ENCODE assay signal across 11 cellular contexts in genomic region chr18:34223893-34224422, GRCh38. TPM values are rescaled to one million over a fixed set of nuclear protein-coding genes. Genes with fewer than 3 reads are reported as not detected.
DNase-seq lines count a peak whose midpoint lies in the region; ATAC-seq and TF ChIP-seq lines count a peak whose summit lies in the region.
"Had no signal": no experiment of that assay in that cellular context is flagged by ENCODE, and none has a peak within 500 bp of the region (broad histone marks: within the 10 kb centered on the region; RNA-seq: fewer than 3 reads in every experiment).

No MANE protein-coding gene starts in this region.

- H3K27me3 ChIP-seq in mammary epithelial cell (ENCODE audit: insufficient read depth, low read length) (peaks cover 47% of the 10 kb centered on the region), mesendoderm (ENCODE audit: insufficient read depth, low read length, poor library complexity) (peaks cover 2% of the 10 kb centered on the region)
- H3K27me3 ChIP-seq: BLaER1 had no signal

- ATAC-seq in activated CD4-positive, alpha-beta T cell treated with anti-CD3 and anti-CD28 coated beads for 36 hours: no peak
- no peak for ATAC-seq in HG02678 (IDR thresholded peaks at IDR 0.05; ENCODE audit: unreplicated experiment)
- ATAC-seq: effector memory CD8-positive, alpha-beta T cell had no signal

- H2BK5ac ChIP-seq in mesendoderm (ENCODE audit: low read length): no peak overlapping the region

- H3K18ac ChIP-seq in mesendoderm (ENCODE audit: low read length): no peak overlapping the region

- H3K4me1 Mint-ChIP-seq in activated CD4-positive, alpha-beta T cell treated with anti-CD3 and anti-CD28 coated beads, Interleukin-2, amount 10 ng/mL, durations not matched to agents 7 days and 5 days: no peaks in the 10 kb centered on the region
- H3K4me1 Mint-ChIP-seq in activated CD4-positive, alpha-beta T cell treated with anti-CD3 and anti-CD28 coated beads for 36 hours: peaks cover 2% of the 10 kb centered on the region
- H3K4me1 Mint-ChIP-seq in type B pancreatic cell (ENCODE audit: unreplicated experiment): peaks cover 17% of the 10 kb centered on the region

- H3K27ac ChIP-seq in mammary epithelial cell (ENCODE audit: insufficient read depth, low read depth, low read length): no peak overlapping the region
- H3K27ac ChIP-seq in mesendoderm (ENCODE audit: low read depth, low read length): no peak overlapping the region
- H3K27ac ChIP-seq: BLaER1 had no signal

- dilution Hi-C loops in mammary epithelial cell (cut with HindIII; ENCODE audit: low sequenced_read_pairs): no loop called here

- H3K79me2 ChIP-seq in mammary epithelial cell (ENCODE audit: insufficient read depth, low read length): no peaks in the 10 kb centered on the region
- no peaks in the 10 kb centered on the region for H3K79me2 ChIP-seq in mesendoderm (ENCODE audit: control insufficient read depth, insufficient read depth, low read length)

- H3K27ac Mint-ChIP-seq in activated CD4-positive, alpha-beta T cell treated with anti-CD3 and anti-CD28 coated beads, Interleukin-2, amount 10 ng/mL, durations not matched to agents 7 days and 5 days: peak overlapping the region; percentile 25
- no peak overlapping the region for H3K27ac Mint-ChIP-seq in activated CD4-positive, alpha-beta T cell treated with anti-CD3 and anti-CD28 coated beads for 36 hours
- H3K27ac Mint-ChIP-seq in type B pancreatic cell: peak overlapping the region; percentile 11
- H3K27ac Mint-ChIP-seq: effector memory CD8-positive, alpha-beta T cell had no signal

- no peak overlapping the region for H4K5ac ChIP-seq in mesendoderm (ENCODE audit: low read length)

- no peaks in the 10 kb centered on the region for H3K9me3 Mint-ChIP-seq in activated CD4-positive, alpha-beta T cell treated with anti-CD3 and anti-CD28 coated beads, Interleukin-2, amount 10 ng/mL, durations not matched to agents 7 days and 5 days
- peaks cover 6% of the 10 kb centered on the region for H3K9me3 Mint-ChIP-seq in activated CD4-positive, alpha-beta T cell treated with anti-CD3 and anti-CD28 coated beads for 36 hours (ENCODE audit: low read depth)
- no peaks in the 10 kb centered on the region for H3K9me3 Mint-ChIP-seq in type B pancreatic cell

- H3K36me3 ChIP-seq in mammary epithelial cell (ENCODE audit: insufficient read depth, low read length): no peaks in the 10 kb centered on the region
- no peaks in the 10 kb centered on the region for H3K36me3 ChIP-seq in mesendoderm (ENCODE audit: control insufficient read depth, insufficient read depth, low read length)
- H3K36me3 ChIP-seq: BLaER1 had no signal

- peaks cover 1% of the 10 kb centered on the region for H3K36me3 Mint-ChIP-seq in activated CD4-positive, alpha-beta T cell treated with anti-CD3 and anti-CD28 coated beads, Interleukin-2, amount 10 ng/mL, durations not matched to agents 7 days and 5 days (ENCODE audit: low read depth)
- H3K36me3 Mint-ChIP-seq in activated CD4-positive, alpha-beta T cell treated with anti-CD3 and anti-CD28 coated beads for 36 hours (ENCODE audit: low read depth): no peaks in the 10 kb centered on the region
- no peaks in the 10 kb centered on the region for H3K36me3 Mint-ChIP-seq in type B pancreatic cell

- no peaks in the 10 kb centered on the region for H4K20me1 ChIP-seq in mammary epithelial cell (ENCODE audit: insufficient read depth, low read length)
- H4K20me1 ChIP-seq: BLaER1 had no signal

- in situ Hi-C loops in mammary epithelial cell (cut with MboI; ENCODE audit: low sequenced_read_pairs in 2 of 2): no loop called here

- WGBS in mammary epithelial cell (ENCODE audit: low coverage, missing lambda C conversion rate): 7% methylated on average over 10 of the region's 11 CpGs
- no CpG with 5 or more reads among the region's 11 CpGs for WGBS in mesendoderm (ENCODE audit: extremely low coverage, insufficient coverage, low lambda C conversion rate)

- H3K9me3 ChIP-seq in mammary epithelial cell (replicated peaks; ENCODE audit: insufficient read depth, low read length): no peaks in the 10 kb centered on the region

- intact Hi-C loops in activated CD4-positive, alpha-beta T cell treated with anti-CD3 and anti-CD28 coated beads for 36 hours (cut with DNase I, micrococcal nuclease): no loop called here
- intact Hi-C loops in mammary epithelial cell (cut with micrococcal nuclease): loop anchor here (10.0 kb wide), 1 partner anchor 99 kb away; no protein-coding TSS in a partner anchor

- H3K9ac ChIP-seq in mammary epithelial cell (ENCODE audit: insufficient read depth, low read length) (no peak overlapping the region), mesendoderm (ENCODE audit: low read length) (no peak overlapping the region)
- H3K9ac ChIP-seq: BLaER1 had no signal

- H3K4me3 Mint-ChIP-seq in activated CD4-positive, alpha-beta T cell treated with anti-CD3 and anti-CD28 coated beads, Interleukin-2, amount 10 ng/mL, durations not matched to agents 7 days and 5 days: no peak overlapping the region
- H3K4me3 Mint-ChIP-seq in activated CD4-positive, alpha-beta T cell treated with anti-CD3 and anti-CD28 coated beads for 36 hours: no peak overlapping the region
- H3K4me3 Mint-ChIP-seq in type B pancreatic cell: peak overlapping the region; percentile 91
- H3K4me3 Mint-ChIP-seq: effector memory CD8-positive, alpha-beta T cell had no signal

- H3K56ac ChIP-seq in mesendoderm (ENCODE audit: low read length): no peak overlapping the region

- H3K79me1 ChIP-seq in mesendoderm (ENCODE audit: low read length): no peaks in the 10 kb centered on the region

- H3K4me3 ChIP-seq in mammary epithelial cell (replicated peaks in 1 of 3; ENCODE audit: insufficient read depth in 1 of 3, low read depth in 2 of 3, low read length in 3 of 3): peak overlapping the region in 1 of 3 experiments; percentile 11
- peak overlapping the region; percentile 57 for H3K4me3 ChIP-seq in mesendoderm (ENCODE audit: low read length)
- H3K4me3 ChIP-seq: BLaER1 had no signal

- H3K4me1 ChIP-seq in mammary epithelial cell (ENCODE audit: insufficient read depth, low read length) (peaks cover 27% of the 10 kb centered on the region), mesendoderm (ENCODE audit: control insufficient read depth, low read depth, low read length) (no peaks in the 10 kb centered on the region)
- H3K4me1 ChIP-seq: BLaER1 had no signal

- no peak overlapping the region for H2BK15ac ChIP-seq in mesendoderm (replicated peaks; ENCODE audit: low read depth)

- CTCF ChIA-PET in activated CD4-positive, alpha-beta T cell treated with anti-CD3 and anti-CD28 coated beads, Interleukin-2, amount 10 ng/mL, durations not matched to agents 7 days and 5 days (lab: Charles Lee): no interaction called here
- CTCF ChIA-PET in activated CD4-positive, alpha-beta T cell treated with anti-CD3 and anti-CD28 coated beads for 36 hours (lab: Charles Lee): no interaction called here
- CTCF ChIA-PET in mammary epithelial cell (lab: Charles Lee; ENCODE audit: low non-redundant PET): interaction anchor here (0.8 kb wide), 1 partner anchor 367 kb away, joined by 7 read pairs; no protein-coding TSS in a partner anchor

- H3K23ac ChIP-seq in mesendoderm (ENCODE audit: low read length): no peak overlapping the region

- H3K27me3 Mint-ChIP-seq in activated CD4-positive, alpha-beta T cell treated with anti-CD3 and anti-CD28 coated beads, Interleukin-2, amount 10 ng/mL, durations not matched to agents 7 days and 5 days: peaks cover 45% of the 10 kb centered on the region
- H3K27me3 Mint-ChIP-seq in activated CD4-positive, alpha-beta T cell treated with anti-CD3 and anti-CD28 coated beads for 36 hours: peaks cover 37% of the 10 kb centered on the region
- H3K27me3 Mint-ChIP-seq in type B pancreatic cell: peaks cover 92% of the 10 kb centered on the region

- TF ChIP-seq CTCF in mammary epithelial cell (conservative IDR thresholded peaks at IDR 0.05 in 1 of 2, IDR thresholded peaks at IDR 0.05 in 1 of 2; ENCODE audit: extremely low read depth in 1 of 2, insufficient read depth in 1 of 2, low read depth in 1 of 2, low read length in 2 of 2) (no peak), type B pancreatic cell (conservative IDR thresholded peaks at IDR 0.05) (no peak)

- POLR2A ChIA-PET in activated CD4-positive, alpha-beta T cell treated with anti-CD3 and anti-CD28 coated beads, Interleukin-2, amount 10 ng/mL, durations not matched to agents 7 days and 5 days (lab: Charles Lee): no interaction called here
- POLR2A ChIA-PET in activated CD4-positive, alpha-beta T cell treated with anti-CD3 and anti-CD28 coated beads for 36 hours (lab: Charles Lee): no interaction called here

- no peak for DNase-seq in activated CD4-positive, alpha-beta T cell treated with anti-CD3 and anti-CD28 coated beads, Interleukin-2, amount 10 ng/mL, durations not matched to agents 7 days and 5 days
- no peak for DNase-seq in activated CD4-positive, alpha-beta T cell treated with anti-CD3 and anti-CD28 coated beads for 36 hours
- DNase-seq in mammary epithelial cell (no peak), mesendoderm (no peak), type B pancreatic cell (ENCODE audit: extremely low spot score, unreplicated experiment) (no peak), DMS 273 treated with DMSO at 0.1 percent for 48 hours (lab: John Stamatoyannopoulos, UW) (no peak), mesenteric fat pad (ENCODE audit: low spot score) (no peak)
- DNase-seq: effector memory CD8-positive, alpha-beta T cell had no signal

- H2BK120ac ChIP-seq in mesendoderm (ENCODE audit: low read depth, low read length): no peak overlapping the region

- BruUV-seq in mammary epithelial cell (replicated peaks; lab: Mats Ljungman, UMichigan): no TSS peak

- peak overlapping the region; percentile 97 for H3K4me2 ChIP-seq in mammary epithelial cell (ENCODE audit: insufficient read depth, low read depth, low read length)
- peak overlapping the region; percentile 99 for H3K4me2 ChIP-seq in mesendoderm (ENCODE audit: low read length)
- H3K4me2 ChIP-seq: BLaER1 had no signal

- H3K4ac ChIP-seq in mesendoderm (ENCODE audit: low read depth, low read length): no peak overlapping the region

- no peak overlapping the region for H4K8ac ChIP-seq in mesendoderm (ENCODE audit: low read depth, low read length)

- H2AK5ac ChIP-seq in mesendoderm (ENCODE audit: low read length): no peak overlapping the region

- peak overlapping the region; percentile 74 for H2AFZ ChIP-seq in mammary epithelial cell (ENCODE audit: low read depth, low read length)

RNA-seq across cellular contexts. Expression of gene NOL4, which starts 0.8 kb away (rescaled TPM):
- total RNA-seq in activated CD4-positive, alpha-beta T cell treated with anti-CD3 and anti-CD28 coated beads, Interleukin-2, amount 10 ng/mL, durations not matched to agents 7 days and 5 days: not detected
- not detected for total RNA-seq in activated CD4-positive, alpha-beta T cell treated with anti-CD3 and anti-CD28 coated beads for 36 hours
- total RNA-seq in mammary epithelial cell (under 1 TPM in 1 of 2 donors, not detected in 1; 0.33 TPM), type B pancreatic cell (ENCODE audit: low replicate concordance) (3.6 and 8.9 TPM in 2 replicates), mesenteric fat pad (not detected)
- not detected for polyA plus RNA-seq in mammary epithelial cell
- polyA minus RNA-seq in mammary epithelial cell: not detected
- polyA plus RNA-seq in mesendoderm (2013, experiment 1 of 2): 0.77 TPM
- polyA plus RNA-seq in mesendoderm (2013, experiment 2 of 2): 1.0 TPM
- total RNA-seq: mononuclear cell had no signal
